In genomic region chr11:8671651-8672062, GRCh38 we compare ENCODE assay signal across 9 cellular contexts. TPM values are rescaled to one million over a fixed set of nuclear protein-coding genes. Genes with fewer than 3 reads are reported as not detected.
A peak's percentile ranks its signal among the peaks of the same experiment; 100 is the strongest.
DNase-seq lines count a peak whose midpoint lies in the region; ATAC-seq lines count a peak whose summit lies in the region.
"Had no signal": no experiment of that assay in that cellular context is flagged by ENCODE, and none has a peak within 500 bp of the region (broad histone marks: within the 10 kb centered on the region; RNA-seq: fewer than 3 reads in every experiment).

No MANE protein-coding gene starts in this region.

- no peak overlapping the region for H3K4me3 ChIP-seq in urinary bladder (ENCODE audit: low read depth, low read length)

- peak overlapping the region; percentile 91 for H3K27ac ChIP-seq in caudate nucleus (ENCODE audit: low read depth, low read length)
- H3K27ac ChIP-seq in urinary bladder (ENCODE audit: low read depth), result peak overlapping the region; percentile 27

- ATAC-seq in HG03354 (IDR thresholded peaks at IDR 0.05; ENCODE audit: poor library complexity, severe bottlenecking, unreplicated experiment), result no peak

- H3K36me3 ChIP-seq in urinary bladder (ENCODE audit: insufficient read depth), result no peaks in the 10 kb centered on the region

- H3K36me3 Mint-ChIP-seq in T-helper 2 cell treated with Interferon-gamma antibody and Interleukin-4, amounts not matched to agents 5 μg/mL and 100 μg/mL, for 36 hours (ENCODE audit: low read depth), result peaks cover 12% of the 10 kb centered on the region

- H3K27me3 Mint-ChIP-seq in T-helper 2 cell treated with Interferon-gamma antibody and Interleukin-4, amounts not matched to agents 5 μg/mL and 100 μg/mL, for 36 hours (ENCODE audit: low read depth), result no peaks in the 10 kb centered on the region
- H3K27me3 Mint-ChIP-seq: activated B cell treated with CpG ODN at 0.5 μM for 24 hours had no signal

- peaks cover 11% of the 10 kb centered on the region for H3K4me1 Mint-ChIP-seq in T-helper 2 cell treated with Interferon-gamma antibody and Interleukin-4, amounts not matched to agents 5 μg/mL and 100 μg/mL, for 36 hours (ENCODE audit: low read depth)
- H3K4me1 Mint-ChIP-seq: activated B cell treated with CpG ODN at 0.5 μM for 24 hours had no signal

- H3K4me3 Mint-ChIP-seq in T-helper 2 cell treated with Interferon-gamma antibody and Interleukin-4, amounts not matched to agents 5 μg/mL and 100 μg/mL, for 36 hours, result no peak overlapping the region
- H3K4me3 Mint-ChIP-seq: activated B cell treated with CpG ODN at 0.5 μM for 24 hours had no signal

- 0% methylated on average over 1 of the region's 1 CpG for WGBS in urinary bladder

- peak overlapping the region; percentile 10 for H3K27ac Mint-ChIP-seq in T-helper 2 cell treated with Interferon-gamma antibody and Interleukin-4, amounts not matched to agents 5 μg/mL and 100 μg/mL, for 36 hours
- H3K27ac Mint-ChIP-seq: activated B cell treated with CpG ODN at 0.5 μM for 24 hours had no signal

- no peaks in the 10 kb centered on the region for H3K4me1 ChIP-seq in urinary bladder (ENCODE audit: insufficient read depth)

- no peak for DNase-seq in T-helper 2 cell treated with Interferon-gamma antibody and Interleukin-4, amounts not matched to agents 5 μg/mL and 100 μg/mL, for 36 hours (ENCODE audit: low spot score)
- DNase-seq in T-helper 2 cell (no peak), caudate nucleus (lab: John Stamatoyannopoulos, UW) (peak in 3 of 61 donors; percentile 11 to 92 (median 57)), lung microvascular endothelial cell (ENCODE audit: low read depth in 2 of 2) (peak; percentile 44 to 81), HuH-7 (ENCODE audit: low spot score) (no peak), NOMO-1 treated with dmso at 0.1 percent for 144 hours (lab: John Stamatoyannopoulos, UW; ENCODE audit: unreplicated experiment) (no peak)
- DNase-seq: activated B cell treated with CpG ODN at 0.5 μM for 24 hours had no signal

- no peaks in the 10 kb centered on the region for H3K9me3 Mint-ChIP-seq in T-helper 2 cell treated with Interferon-gamma antibody and Interleukin-4, amounts not matched to agents 5 μg/mL and 100 μg/mL, for 36 hours
- H3K9me3 Mint-ChIP-seq: activated B cell treated with CpG ODN at 0.5 μM for 24 hours had no signal

RNA-seq across cellular contexts. Expression of gene TRIM66, which starts 10.8 kb away (rescaled TPM):
- total RNA-seq in lung microvascular endothelial cell, result 2.2 and 4.0 TPM in 2 replicates
- total RNA-seq in urinary bladder, result 7.8 TPM
- polyA plus RNA-seq in urinary bladder, result 3.2 TPM

RNA-seq across cellular contexts. Expression of gene RPL27A, which starts 10.9 kb away (rescaled TPM):
- 995 and 1,130 TPM in 2 replicates for total RNA-seq in lung microvascular endothelial cell
- total RNA-seq in urinary bladder, result 674 TPM
- polyA plus RNA-seq in urinary bladder, result 2,792 TPM

Comparison
In these comparisons a context has a peak if more than half of its experiments do, and no peak if none do; other contexts are left out.
1. DNase-seq: peak in lung microvascular endothelial cell (2 of 2); none in T-helper 2 cell treated with Interferon-gamma antibody and Interleukin-4, amounts not matched to agents 5 μg/mL and 100 μg/mL, for 36 hours (single experiment), T-helper 2 cell (0 of 5), HuH-7 (single experiment) and NOMO-1 treated with dmso at 0.1 percent for 144 hours (single experiment).